ENCODE assay signal across 9 cellular contexts in genomic region chr10:5547934-5548660, GRCh38. TPM values are rescaled to one million over a fixed set of nuclear protein-coding genes. Genes with fewer than 3 reads are reported as not detected.
A peak's percentile ranks its signal among the peaks of the same experiment; 100 is the strongest.
DNase-seq lines count a peak whose midpoint lies in the region; ATAC-seq and TF ChIP-seq lines count a peak whose summit lies in the region.
"Had no signal": no experiment of that assay in that cellular context is flagged by ENCODE, and none has a peak within 500 bp of the region (broad histone marks: within the 10 kb centered on the region; RNA-seq: fewer than 3 reads in every experiment).

No MANE protein-coding gene starts in this region.

- intact Hi-C loops in Panc1 (cut with micrococcal nuclease; ENCODE audit: unreplicated experiment) (no loop called here), prostate gland (cut with DNase I) (no loop called here)
- intact Hi-C loops in activated CD4-positive, alpha-beta T cell treated with anti-CD3 and anti-CD28 coated beads for 36 hours (cut with DNase I, micrococcal nuclease) = loop anchor here (2.0 kb wide), 3 partner anchors 17 to 101 kb away; no protein-coding TSS in a partner anchor

- H3K4me1 ChIP-seq in Panc1 (ENCODE audit: control insufficient read depth, insufficient read depth, low read length) = peaks cover 32% of the 10 kb centered on the region
- peaks cover 59% of the 10 kb centered on the region for H3K4me1 ChIP-seq in prostate gland (replicated peaks)

- TF ChIP-seq CTCF in Panc1 (IDR thresholded peaks at IDR 0.05) (no peak), fibroblast of the aortic adventitia (IDR thresholded peaks at IDR 0.05; ENCODE audit: insufficient read depth, low read length) (no peak), prostate gland (IDR thresholded peaks at IDR 0.05) (no peak)

- H3K4me3 Mint-ChIP-seq in activated CD4-positive, alpha-beta T cell treated with anti-CD3 and anti-CD28 coated beads for 36 hours = no peak overlapping the region

- DNase-seq in DMS53 treated with DMSO at 0.1 percent for 48 hours (lab: John Stamatoyannopoulos, UW; ENCODE audit: unreplicated experiment) (peak; percentile 83), Panc1 (ENCODE audit: low read depth, low spot score) (no peak), fibroblast of the aortic adventitia (ENCODE audit: low read depth) (peak; percentile 49), prostate gland (ENCODE audit: low spot score) (peak; percentile 86), putamen (ENCODE audit: low spot score) (no peak), occipital lobe (lab: John Stamatoyannopoulos, UW) (no peak)
- no peak for DNase-seq in activated CD4-positive, alpha-beta T cell treated with anti-CD3 and anti-CD28 coated beads for 36 hours

- POLR2A ChIA-PET in Panc1 (lab: Charles Lee) = interaction anchor here (0.5 kb wide), 1 partner anchor 65 kb away, joined by 3 read pairs; no protein-coding TSS in a partner anchor
- POLR2A ChIA-PET in activated CD4-positive, alpha-beta T cell treated with anti-CD3 and anti-CD28 coated beads for 36 hours (lab: Charles Lee) = interaction anchor here (0.9 to 1.8 kb wide), 2 partner anchors 19 to 85 kb away, joined by 3 to 7 read pairs; no protein-coding TSS in a partner anchor

- H3K27ac ChIP-seq in Panc1 (ENCODE audit: low read length) (peak overlapping the region; percentile 78), prostate gland (peak overlapping the region; percentile 91 to 92)

- WGBS in prostate gland = 33% methylated on average over 16 of the region's 16 CpGs

- no peak overlapping the region for H3K27ac Mint-ChIP-seq in activated CD4-positive, alpha-beta T cell treated with anti-CD3 and anti-CD28 coated beads for 36 hours

- H3K36me3 ChIP-seq in Panc1 (ENCODE audit: control insufficient read depth, insufficient read depth, low read length) (no peaks in the 10 kb centered on the region), prostate gland (no peaks in the 10 kb centered on the region)

- no TSS peak for BruUV-seq in Panc1 (replicated peaks; lab: Mats Ljungman, UMichigan)

- TF ChIP-seq POLR2A in prostate gland (IDR thresholded peaks at IDR 0.05) = no peak

- peak; percentile 46 for ATAC-seq in Panc1
- ATAC-seq in activated CD4-positive, alpha-beta T cell treated with anti-CD3 and anti-CD28 coated beads for 36 hours = no peak
- no peak for ATAC-seq in HG02970 (IDR thresholded peaks at IDR 0.05; ENCODE audit: low FRiP score, unreplicated experiment)

- no peaks in the 10 kb centered on the region for H3K27me3 ChIP-seq in Panc1 (ENCODE audit: control insufficient read depth, insufficient read depth, low read length)
- H3K27me3 ChIP-seq in prostate gland (replicated peaks; ENCODE audit: insufficient read depth) = no peaks in the 10 kb centered on the region

- no peaks in the 10 kb centered on the region for H3K36me3 Mint-ChIP-seq in activated CD4-positive, alpha-beta T cell treated with anti-CD3 and anti-CD28 coated beads for 36 hours (ENCODE audit: low read depth)

- in situ Hi-C loops in Panc1 (cut with HindIII; ENCODE audit: low pct_unique_long_range_greater_than_20kb, low sequenced_read_pairs) = no loop called here

- peaks cover 2% of the 10 kb centered on the region for H3K9me3 Mint-ChIP-seq in activated CD4-positive, alpha-beta T cell treated with anti-CD3 and anti-CD28 coated beads for 36 hours (ENCODE audit: low read depth)

- no peaks in the 10 kb centered on the region for H3K27me3 Mint-ChIP-seq in activated CD4-positive, alpha-beta T cell treated with anti-CD3 and anti-CD28 coated beads for 36 hours

- peaks cover 30% of the 10 kb centered on the region for H3K4me1 Mint-ChIP-seq in activated CD4-positive, alpha-beta T cell treated with anti-CD3 and anti-CD28 coated beads for 36 hours

- H3K9me3 ChIP-seq in Panc1 (ENCODE audit: control insufficient read depth, insufficient read depth, low read depth, low read length) = no peaks in the 10 kb centered on the region
- no peaks in the 10 kb centered on the region for H3K9me3 ChIP-seq in prostate gland

- CTCF ChIA-PET in Panc1 (lab: Charles Lee) = interaction anchor here (0.6 to 0.7 kb wide), 2 partner anchors 35 to 771 kb away, joined by 3 read pairs; no protein-coding TSS in a partner anchor
- CTCF ChIA-PET in activated CD4-positive, alpha-beta T cell treated with anti-CD3 and anti-CD28 coated beads for 36 hours (lab: Charles Lee) = interaction anchor here (0.7 to 2.8 kb wide), 7 partner anchors 10 to 893 kb away, joined by 3 to 19 read pairs (median 4); no protein-coding TSS in a partner anchor

- H3K4me3 ChIP-seq in Panc1 (ENCODE audit: low read depth in 2 of 2, low read length in 2 of 2) = peak overlapping the region; percentile 20 to 28; a peak in 3 of 4 replicates
- peak overlapping the region; percentile 46 for H3K4me3 ChIP-seq in fibroblast of the aortic adventitia (ENCODE audit: low read depth, low read length)
- peak overlapping the region in 1 of 2 donors; percentile 14 for H3K4me3 ChIP-seq in prostate gland

RNA-seq across cellular contexts. Expression of gene CALML3, which starts 23.3 kb away (rescaled TPM):
- not detected for total RNA-seq in Panc1 (2021; ENCODE audit: unreplicated experiment)
- polyA plus RNA-seq in Panc1 (2012; ENCODE audit: insufficient read length) = not detected
- total RNA-seq in fibroblast of the aortic adventitia (ENCODE audit: low replicate concordance) = not detected in 2 replicates
- total RNA-seq in prostate gland = 1 to 10 TPM; 1.6 to 8.0 TPM
- total RNA-seq in occipital lobe = not detected
- not detected for total RNA-seq in activated CD4-positive, alpha-beta T cell treated with anti-CD3 and anti-CD28 coated beads for 36 hours
- total RNA-seq: activated CD8-positive, alpha-beta memory T cell treated with anti-CD3 and anti-CD28 coated beads for 36 hours had no signal

RNA-seq across cellular contexts. Expression of gene CALML5, which starts 48.7 kb away (rescaled TPM):
- not detected for total RNA-seq in Panc1 (2021; ENCODE audit: unreplicated experiment)
- not detected for polyA plus RNA-seq in Panc1 (2012; ENCODE audit: insufficient read length)
- not detected in 2 replicates for total RNA-seq in fibroblast of the aortic adventitia (ENCODE audit: low replicate concordance)
- total RNA-seq in prostate gland = 10 to 100 TPM in 1 of 2 donors, under 1 TPM in 1; 0.46 to 10.5 TPM
- not detected for total RNA-seq in occipital lobe
- total RNA-seq in activated CD4-positive, alpha-beta T cell treated with anti-CD3 and anti-CD28 coated beads for 36 hours = not detected
- total RNA-seq: activated CD8-positive, alpha-beta memory T cell treated with anti-CD3 and anti-CD28 coated beads for 36 hours had no signal

Comparison
In these comparisons a context has a peak if more than half of its experiments do, and no peak if none do; other contexts are left out.
1. DNase-seq: peak in DMS53 treated with DMSO at 0.1 percent for 48 hours (single experiment), fibroblast of the aortic adventitia (single experiment) and prostate gland (single experiment); none in Panc1 (single experiment), putamen (single experiment), occipital lobe (single experiment) and activated CD4-positive, alpha-beta T cell treated with anti-CD3 and anti-CD28 coated beads for 36 hours (single experiment).
2. intact Hi-C loops: an anchor here in activated CD4-positive, alpha-beta T cell treated with anti-CD3 and anti-CD28 coated beads for 36 hours (2.0 kb wide); none called in Panc1 and prostate gland.